1 cellular context compared by ENCODE assay signal in the genomic region with DNA sequence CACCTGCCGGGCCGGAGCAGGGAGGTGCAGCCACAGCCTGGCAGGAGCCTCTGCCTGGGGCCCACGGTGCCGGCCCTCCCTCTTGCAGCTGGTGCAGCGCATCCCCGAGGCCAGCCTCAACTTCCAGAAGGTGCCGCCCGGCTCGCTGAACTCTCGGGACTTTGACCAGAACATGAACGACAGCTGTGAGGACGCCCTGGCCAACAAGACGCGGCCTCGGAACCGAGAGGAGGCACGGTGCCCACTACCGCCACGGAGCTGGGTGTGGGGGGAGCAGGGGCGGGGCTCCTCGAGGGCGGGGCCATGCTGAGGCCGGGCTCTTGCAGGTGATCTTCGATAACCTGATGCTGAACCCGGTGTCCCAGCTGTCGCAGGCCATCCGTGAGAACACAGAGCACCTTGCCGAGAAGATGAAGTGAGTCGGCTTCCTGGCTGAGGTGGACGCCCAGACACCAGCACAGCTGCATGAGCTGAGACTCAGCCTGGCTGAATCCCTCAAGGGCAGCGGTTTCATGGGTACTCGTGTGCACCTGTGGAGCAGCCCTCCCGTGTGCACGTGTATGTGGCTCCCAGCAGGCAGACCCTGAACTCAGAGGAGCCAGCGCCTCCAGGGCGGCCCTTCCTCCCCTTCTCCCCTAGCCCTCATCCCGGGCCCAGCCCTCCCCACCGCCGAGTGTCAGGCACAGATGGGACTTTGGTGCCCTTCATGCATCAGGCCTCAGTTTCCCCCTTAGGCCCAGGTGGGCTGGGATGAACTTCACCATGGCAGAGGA.
TF ChIP-seq lines count a peak whose summit lies in the region.

No MANE protein-coding gene starts in this region.

TF ChIP-seq in GM23338, 12 proteins besides CTCF, POLR2A, EP300 and RAD21 (continued from another document):
- TF ChIP-seq ZNF114 (CRISPR knock-in tag; IDR thresholded peaks at IDR 0.05) (no peak), ETS1 (IDR thresholded peaks at IDR 0.05) (no peak), EZH2phosphoT487 (IDR thresholded peaks at IDR 0.05; ENCODE audit: unreplicated experiment) (no peak), POLR2AphosphoS5 (IDR thresholded peaks at IDR 0.05; ENCODE audit: low read depth) (no peak)
- TF ChIP-seq, protein P1, sequence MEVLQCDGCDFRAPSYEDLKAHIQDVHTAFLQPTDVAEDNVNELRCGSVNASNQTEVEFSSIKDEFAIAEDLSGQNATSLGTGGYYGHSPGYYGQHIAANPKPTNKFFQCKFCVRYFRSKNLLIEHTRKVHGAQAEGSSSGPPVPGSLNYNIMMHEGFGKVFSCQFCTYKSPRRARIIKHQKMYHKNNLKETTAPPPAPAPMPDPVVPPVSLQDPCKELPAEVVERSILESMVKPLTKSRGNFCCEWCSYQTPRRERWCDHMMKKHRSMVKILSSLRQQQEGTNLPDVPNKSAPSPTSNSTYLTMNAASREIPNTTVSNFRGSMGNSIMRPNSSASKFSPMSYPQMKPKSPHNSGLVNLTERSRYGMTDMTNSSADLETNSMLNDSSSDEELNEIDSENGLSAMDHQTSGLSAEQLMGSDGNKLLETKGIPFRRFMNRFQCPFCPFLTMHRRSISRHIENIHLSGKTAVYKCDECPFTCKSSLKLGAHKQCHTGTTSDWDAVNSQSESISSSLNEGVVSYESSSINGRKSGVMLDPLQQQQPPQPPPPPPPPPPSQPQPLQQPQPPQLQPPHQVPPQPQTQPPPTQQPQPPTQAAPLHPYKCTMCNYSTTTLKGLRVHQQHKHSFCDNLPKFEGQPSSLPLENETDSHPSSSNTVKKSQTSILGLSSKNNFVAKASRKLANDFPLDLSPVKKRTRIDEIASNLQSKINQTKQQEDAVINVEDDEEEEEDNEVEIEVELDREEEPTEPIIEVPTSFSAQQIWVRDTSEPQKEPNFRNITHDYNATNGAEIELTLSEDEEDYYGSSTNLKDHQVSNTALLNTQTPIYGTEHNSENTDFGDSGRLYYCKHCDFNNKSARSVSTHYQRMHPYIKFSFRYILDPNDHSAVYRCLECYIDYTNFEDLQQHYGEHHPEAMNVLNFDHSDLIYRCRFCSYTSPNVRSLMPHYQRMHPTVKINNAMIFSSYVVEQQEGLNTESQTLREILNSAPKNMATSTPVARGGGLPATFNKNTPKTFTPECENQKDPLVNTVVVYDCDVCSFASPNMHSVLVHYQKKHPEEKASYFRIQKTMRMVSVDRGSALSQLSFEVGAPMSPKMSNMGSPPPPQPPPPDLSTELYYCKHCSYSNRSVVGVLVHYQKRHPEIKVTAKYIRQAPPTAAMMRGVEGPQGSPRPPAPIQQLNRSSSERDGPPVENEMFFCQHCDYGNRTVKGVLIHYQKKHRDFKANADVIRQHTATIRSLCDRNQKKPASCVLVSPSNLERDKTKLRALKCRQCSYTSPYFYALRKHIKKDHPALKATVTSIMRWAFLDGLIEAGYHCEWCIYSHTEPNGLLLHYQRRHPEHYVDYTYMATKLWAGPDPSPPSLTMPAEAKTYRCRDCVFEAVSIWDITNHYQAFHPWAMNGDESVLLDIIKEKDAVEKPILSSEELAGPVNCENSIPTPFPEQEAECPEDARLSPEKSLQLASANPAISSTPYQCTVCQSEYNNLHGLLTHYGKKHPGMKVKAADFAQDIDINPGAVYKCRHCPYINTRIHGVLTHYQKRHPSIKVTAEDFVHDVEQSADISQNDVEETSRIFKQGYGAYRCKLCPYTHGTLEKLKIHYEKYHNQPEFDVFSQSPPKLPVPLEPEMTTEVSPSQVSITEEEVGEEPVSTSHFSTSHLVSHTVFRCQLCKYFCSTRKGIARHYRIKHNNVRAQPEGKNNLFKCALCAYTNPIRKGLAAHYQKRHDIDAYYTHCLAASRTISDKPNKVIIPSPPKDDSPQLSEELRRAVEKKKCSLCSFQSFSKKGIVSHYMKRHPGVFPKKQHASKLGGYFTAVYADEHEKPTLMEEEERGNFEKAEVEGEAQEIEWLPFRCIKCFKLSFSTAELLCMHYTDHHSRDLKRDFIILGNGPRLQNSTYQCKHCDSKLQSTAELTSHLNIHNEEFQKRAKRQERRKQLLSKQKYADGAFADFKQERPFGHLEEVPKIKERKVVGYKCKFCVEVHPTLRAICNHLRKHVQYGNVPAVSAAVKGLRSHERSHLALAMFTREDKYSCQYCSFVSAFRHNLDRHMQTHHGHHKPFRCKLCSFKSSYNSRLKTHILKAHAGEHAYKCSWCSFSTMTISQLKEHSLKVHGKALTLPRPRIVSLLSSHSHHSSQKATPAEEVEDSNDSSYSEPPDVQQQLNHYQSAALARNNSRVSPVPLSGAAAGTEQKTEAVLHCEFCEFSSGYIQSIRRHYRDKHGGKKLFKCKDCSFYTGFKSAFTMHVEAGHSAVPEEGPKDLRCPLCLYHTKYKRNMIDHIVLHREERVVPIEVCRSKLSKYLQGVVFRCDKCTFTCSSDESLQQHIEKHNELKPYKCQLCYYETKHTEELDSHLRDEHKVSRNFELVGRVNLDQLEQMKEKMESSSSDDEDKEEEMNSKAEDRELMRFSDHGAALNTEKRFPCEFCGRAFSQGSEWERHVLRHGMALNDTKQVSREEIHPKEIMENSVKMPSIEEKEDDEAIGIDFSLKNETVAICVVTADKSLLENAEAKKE (CRISPR knock-in tag; IDR thresholded peaks at IDR 0.05): no peak
